8 cellular contexts compared by ENCODE assay signal in the genomic region with DNA sequence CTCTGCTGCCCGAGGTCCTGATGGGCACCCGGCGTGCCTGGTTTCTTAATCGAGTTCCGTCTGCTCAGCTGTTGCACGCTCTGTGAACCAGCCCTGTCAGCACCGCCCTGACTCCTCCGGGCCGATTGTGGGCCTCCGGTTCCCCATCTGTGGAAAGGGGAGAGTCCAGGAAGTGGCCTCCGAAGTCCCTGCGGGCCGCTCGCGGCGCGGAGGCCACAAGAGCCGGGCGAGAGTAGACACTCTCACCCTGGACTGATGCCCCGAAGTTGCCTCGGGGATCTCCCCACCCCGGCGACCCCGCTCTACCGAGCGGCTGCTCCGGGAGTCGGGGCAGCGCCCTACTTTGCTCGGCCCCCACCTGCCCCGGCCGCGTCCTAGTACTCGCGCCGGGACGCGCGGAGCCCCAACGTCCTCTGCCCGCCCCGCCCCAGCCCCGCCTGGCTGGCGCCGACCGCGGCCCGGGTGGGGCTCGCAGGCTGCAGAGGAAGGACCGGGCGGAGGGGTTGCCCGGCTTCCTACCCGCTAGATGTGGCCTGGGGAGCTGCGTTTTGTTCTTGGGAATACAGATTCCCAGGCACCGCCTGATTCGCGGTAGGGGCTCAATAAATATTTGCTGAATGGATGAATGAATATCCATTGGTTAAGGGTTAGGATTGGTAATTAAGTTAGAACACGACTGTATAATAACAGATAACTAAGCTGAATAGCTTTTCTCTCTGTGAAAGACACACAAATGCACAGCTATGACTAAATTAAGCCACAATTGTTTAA. TPM values are rescaled to one million over a fixed set of nuclear protein-coding genes. Genes with fewer than 3 reads are reported as not detected.
DNase-seq lines count a peak whose midpoint lies in the region; ATAC-seq and TF ChIP-seq lines count a peak whose summit lies in the region.

No MANE protein-coding gene starts in this region.

- H4K20me1 ChIP-seq in GM23248 (ENCODE audit: insufficient read depth) (no peaks in the 10 kb centered on the region), neural progenitor cell (ENCODE audit: low read depth) (peaks cover 17% of the 10 kb centered on the region)

- H3F3A ChIP-seq in GM23248 (ENCODE audit: insufficient read depth) (peaks cover 25% of the 10 kb centered on the region), neural progenitor cell (ENCODE audit: low read depth) (peaks cover 40% of the 10 kb centered on the region)

- H3K27me3 ChIP-seq in GM23248 (replicated peaks; ENCODE audit: insufficient read depth) (no peaks in the 10 kb centered on the region), Panc1 (ENCODE audit: control insufficient read depth, insufficient read depth, low read length) (no peaks in the 10 kb centered on the region), neural progenitor cell (no peaks in the 10 kb centered on the region)

- H3K4me3 Mint-ChIP-seq in neural progenitor cell (peak overlapping the region; percentile 93), type B pancreatic cell (peak overlapping the region; percentile 90)

- H3K27ac Mint-ChIP-seq in neural progenitor cell = peak overlapping the region; percentile 91
- H3K27ac Mint-ChIP-seq in type B pancreatic cell = peak overlapping the region; percentile 95

- H3K4me1 Mint-ChIP-seq in neural progenitor cell = peaks cover 38% of the 10 kb centered on the region
- H3K4me1 Mint-ChIP-seq in type B pancreatic cell (ENCODE audit: unreplicated experiment) = peaks cover 34% of the 10 kb centered on the region

- peak overlapping the region; percentile 87 for H3K4me2 ChIP-seq in GM23248 (ENCODE audit: unreplicated experiment)
- peak overlapping the region; percentile 94 for H3K4me2 ChIP-seq in neural progenitor cell

- 1% methylated on average over 47 to 52 of the region's 58 CpGs for WGBS in GM23248 (ENCODE audit: low coverage in 1 of 2, low lambda C conversion rate in 2 of 2, missing lambda C conversion rate in 2 of 2), 2 experiments

- no peaks in the 10 kb centered on the region for H3K36me3 Mint-ChIP-seq in neural progenitor cell
- peaks cover 3% of the 10 kb centered on the region for H3K36me3 Mint-ChIP-seq in type B pancreatic cell

- H2AFZ ChIP-seq in GM23248 = peak overlapping the region; percentile 79
- peak overlapping the region; percentile 63 for H2AFZ ChIP-seq in neural progenitor cell (replicated peaks)

- H3K9me3 ChIP-seq in GM23248 (ENCODE audit: low read depth) (no peaks in the 10 kb centered on the region), Panc1 (ENCODE audit: control insufficient read depth, insufficient read depth, low read depth, low read length) (no peaks in the 10 kb centered on the region), neural progenitor cell (ENCODE audit: low read depth) (no peaks in the 10 kb centered on the region)

- peak; percentile 72 for ATAC-seq in Panc1

- H3K36me3 ChIP-seq in GM23248 (ENCODE audit: low read depth) (no peaks in the 10 kb centered on the region), Panc1 (ENCODE audit: control insufficient read depth, insufficient read depth, low read length) (no peaks in the 10 kb centered on the region; the same call in none of the 2 replicates), neural progenitor cell (no peaks in the 10 kb centered on the region)

- DNase-seq in G401 (ENCODE audit: low spot score) = peak; percentile 61
- DNase-seq in GM23248 = peak; percentile 78
- DNase-seq in KG1 (lab: John Stamatoyannopoulos, UW) = peak; percentile 62
- peak; percentile 43 for DNase-seq in Panc1 (ENCODE audit: low read depth, low spot score)
- peak; percentile 42 for DNase-seq in activated gamma-delta T cell treated with Interleukin-2 at 50 U/mL for 16 hours
- peak; percentile 58 to 81 for DNase-seq in foreskin fibroblast
- DNase-seq in neural progenitor cell (ENCODE audit: low spot score) = peak; percentile 85
- peak; percentile 80 for DNase-seq in type B pancreatic cell (ENCODE audit: extremely low spot score, unreplicated experiment)

- H3K27ac ChIP-seq in GM23248 = peak overlapping the region; percentile 94
- peak overlapping the region; percentile 99 for H3K27ac ChIP-seq in Panc1 (ENCODE audit: low read length)
- H3K27ac ChIP-seq in neural progenitor cell = peak overlapping the region; percentile 84

- H3K4me1 ChIP-seq in GM23248 (ENCODE audit: insufficient read depth) = peaks cover 27% of the 10 kb centered on the region
- H3K4me1 ChIP-seq in Panc1 (ENCODE audit: control insufficient read depth, insufficient read depth, low read length) = peaks cover 23% of the 10 kb centered on the region
- H3K4me1 ChIP-seq in neural progenitor cell = peaks cover 25% of the 10 kb centered on the region

- no TSS peak for BruUV-seq in Panc1 (replicated peaks; lab: Mats Ljungman, UMichigan)

- POLR2A ChIA-PET in Panc1 (lab: Charles Lee) = no interaction called here

- H3K27me3 Mint-ChIP-seq in neural progenitor cell (ENCODE audit: insufficient read depth, low read depth) (peaks cover 6% of the 10 kb centered on the region), type B pancreatic cell (no peaks in the 10 kb centered on the region)

- CTCF ChIA-PET in Panc1 (lab: Charles Lee) = no interaction called here

- H3K9me3 Mint-ChIP-seq in neural progenitor cell (no peaks in the 10 kb centered on the region), type B pancreatic cell (no peaks in the 10 kb centered on the region)

- H3K79me2 ChIP-seq in GM23248 (ENCODE audit: insufficient read depth) = peaks cover 29% of the 10 kb centered on the region
- peaks cover 31% of the 10 kb centered on the region for H3K79me2 ChIP-seq in neural progenitor cell (ENCODE audit: low read depth)

- intact Hi-C loops in Panc1 (cut with micrococcal nuclease; ENCODE audit: unreplicated experiment) = no loop called here

- H3K9ac ChIP-seq in GM23248 (peak overlapping the region; percentile 91), neural progenitor cell (peak overlapping the region; percentile 24)

- peak overlapping the region; percentile 85 for H3K4me3 ChIP-seq in GM23248
- H3K4me3 ChIP-seq in Panc1 (ENCODE audit: low read depth in 2 of 2, low read length in 2 of 2) = peak overlapping the region; percentile 63 to 75
- peak overlapping the region; percentile 74 to 80 for H3K4me3 ChIP-seq in foreskin fibroblast (ENCODE audit: low read depth in 1 of 2, low read length in 2 of 2)
- H3K4me3 ChIP-seq in neural progenitor cell = peak overlapping the region; percentile 66

- TF ChIP-seq CTCF in Panc1 (IDR thresholded peaks at IDR 0.05) = no peak
- no peak for TF ChIP-seq CTCF in foreskin fibroblast (IDR thresholded peaks at IDR 0.05; ENCODE audit: low read depth, low read length)
- no peak for TF ChIP-seq CTCF in neural progenitor cell (IDR thresholded peaks at IDR 0.05)
- no peak for TF ChIP-seq CTCF in type B pancreatic cell (conservative IDR thresholded peaks at IDR 0.05)

- in situ Hi-C loops in G401 (cut with HindIII; ENCODE audit: low sequenced_read_pairs) = no loop called here
- in situ Hi-C loops in GM23248 (cut with MboI) = no loop called here
- in situ Hi-C loops in Panc1 (cut with HindIII; ENCODE audit: low pct_unique_long_range_greater_than_20kb, low sequenced_read_pairs) = no loop called here

- H3K9me2 ChIP-seq in GM23248 (ENCODE audit: insufficient read depth) = no peaks in the 10 kb centered on the region

RNA-seq across cellular contexts. Expression of a gene that starts 0.9 kb away (rescaled TPM):
- 8.6 and 10.7 TPM in 2 replicates for total RNA-seq in G401 (2014; rRNA removed; shearing (Covaris generic))
- 7.3 and 9.3 TPM in 2 replicates for total RNA-seq in GM23248 (2014; rRNA removed; shearing (Covaris generic))
- polyA plus RNA-seq in GM23248 (2016; fragmentation: Nextera tagmentation; extraction: Ambion mirVana) = 2.1 and 2.8 TPM in 2 replicates
- total RNA-seq in Panc1 (2021; ENCODE audit: unreplicated experiment) (12.4 TPM), neural progenitor cell (ENCODE audit: low replicate concordance) (14.6 and 18.0 TPM in 2 replicates), type B pancreatic cell (ENCODE audit: low replicate concordance) (4.3 and 7.2 TPM in 2 replicates)
- polyA plus RNA-seq in Panc1 (2012; ENCODE audit: insufficient read length) = 3.1 TPM

RNA-seq across cellular contexts. Expression of a gene that starts 30.9 kb away (rescaled TPM):
- total RNA-seq in G401 (2014; rRNA removed; shearing (Covaris generic)) = 66.0 and 78.9 TPM in 2 replicates
- total RNA-seq in GM23248 (2014; rRNA removed; shearing (Covaris generic)) = 10.4 and 13.2 TPM in 2 replicates
- 15.7 and 17.2 TPM in 2 replicates for polyA plus RNA-seq in GM23248 (2016; fragmentation: Nextera tagmentation; extraction: Ambion mirVana)
- total RNA-seq in Panc1 (2021; ENCODE audit: unreplicated experiment) = 32.3 TPM
- polyA plus RNA-seq in Panc1 (2012; ENCODE audit: insufficient read length) = 32.4 TPM
- 11.3 and 12.3 TPM in 2 replicates for total RNA-seq in neural progenitor cell (ENCODE audit: low replicate concordance)
- total RNA-seq in type B pancreatic cell (ENCODE audit: low replicate concordance) = 10.1 and 19.4 TPM in 2 replicates

RNA-seq across cellular contexts. Expression of a gene that starts 35.6 kb away (rescaled TPM):
- 23.3 and 25.7 TPM in 2 replicates for total RNA-seq in G401 (2014; rRNA removed; shearing (Covaris generic))
- total RNA-seq in GM23248 (2014; rRNA removed; shearing (Covaris generic)) = 12.3 and 17.1 TPM in 2 replicates
- polyA plus RNA-seq in GM23248 (2016; fragmentation: Nextera tagmentation; extraction: Ambion mirVana) = 6.0 and 8.0 TPM in 2 replicates
- total RNA-seq in Panc1 (2021; ENCODE audit: unreplicated experiment) = 23.7 TPM
- 18.0 TPM for polyA plus RNA-seq in Panc1 (2012; ENCODE audit: insufficient read length)
- 18.5 and 30.1 TPM in 2 replicates for total RNA-seq in neural progenitor cell (ENCODE audit: low replicate concordance)
- total RNA-seq in type B pancreatic cell (ENCODE audit: low replicate concordance) = 25.7 and 40.5 TPM in 2 replicates

Comparison
In these comparisons a context has a peak if more than half of its experiments do, and no peak if none do; other contexts are left out.
1. Peak in every context shown above with its lines: DNase-seq, ATAC-seq, H3K4me3 ChIP-seq and H3K27ac ChIP-seq.